8 cellular contexts compared by ENCODE assay signal in genomic region chr17:81400154-81400938, GRCh38. TPM values are rescaled to one million over a fixed set of nuclear protein-coding genes. Genes with fewer than 3 reads are reported as not detected.
DNase-seq lines count a peak whose midpoint lies in the region; ATAC-seq, FAIRE-seq and TF ChIP-seq lines count a peak whose summit lies in the region.

No MANE protein-coding gene starts in this region.

- peaks cover 26 to 48% (median 43%) of the 10 kb centered on the region in 3 donors for H3K27me3 Mint-ChIP-seq in immature natural killer cell (ENCODE audit: low read depth in 3 of 3)

- H2AFZ ChIP-seq in K562 (ENCODE audit: low read depth, low read length) (peak overlapping the region; percentile 76), smooth muscle cell (ENCODE audit: low read depth) (peak overlapping the region; percentile 79)

- DNase-seq in C1 segment of cervical spinal cord (lab: John Stamatoyannopoulos, UW): peak in 11 of 14 donors; percentile 28 to 75 (median 49)
- DNase-seq in K562 (ENCODE audit: extremely low read depth in 1 of 4, low spot score in 3 of 4): peak; percentile 59 to 71 (median 65)
- no peak for DNase-seq in immature natural killer cell
- peak; percentile 47 for DNase-seq in smooth muscle cell (lab: John Stamatoyannopoulos, UW; ENCODE audit: unreplicated experiment)
- DNase-seq in NCI-H146 (lab: John Stamatoyannopoulos, UW): no peak
- DNase-seq in DMS153 treated with DMSO at 0.1 percent for 48 hours (lab: John Stamatoyannopoulos, UW; ENCODE audit: unreplicated experiment): no peak

- H4K20me1 ChIP-seq in K562 (replicated peaks; ENCODE audit: control insufficient read depth, insufficient read depth, low read length) (no peaks in the 10 kb centered on the region), smooth muscle cell (ENCODE audit: low read depth) (no peaks in the 10 kb centered on the region)

- peaks cover 16% of the 10 kb centered on the region for H3F3A ChIP-seq in smooth muscle cell (ENCODE audit: low read depth)

- no peaks in the 10 kb centered on the region for H3K36me3 Mint-ChIP-seq in immature natural killer cell

- WGBS in K562 (ENCODE audit: insufficient coverage, low coverage, missing lambda C conversion rate): under 1% methylated on average over 44 of the region's 65 CpGs
- WGBS in smooth muscle cell (ENCODE audit: low lambda C conversion rate): 6% methylated on average over 56 of the region's 65 CpGs

- TSS peak; percentile 73 for BruUV-seq in K562 (replicated peaks; lab: Mats Ljungman, UMichigan)

- H3K36me3 ChIP-seq in KOPT-K1 (ENCODE audit: insufficient read depth, low read length) (peaks cover 51% of the 10 kb centered on the region), K562 (ENCODE audit: control insufficient read depth, insufficient read depth, low read length) (peaks cover 29% of the 10 kb centered on the region; the same call in 2 of the 3 replicates), smooth muscle cell (ENCODE audit: low read depth) (no peaks in the 10 kb centered on the region)

- H3K9me3 Mint-ChIP-seq in immature natural killer cell: no peaks in the 10 kb centered on the region

- no peak for TF ChIP-seq CTCF in K562 (IDR thresholded peaks at IDR 0.05 in 2 of 3, conservative IDR thresholded peaks at IDR 0.05 in 1 of 3; ENCODE audit: insufficient read depth in 2 of 3, low read depth in 1 of 3, low read length in 3 of 3)
- no peak for TF ChIP-seq CTCF in smooth muscle cell (IDR thresholded peaks at IDR 0.05; ENCODE audit: borderline replicate concordance, insufficient read depth, poor library complexity, severe bottlenecking)

- peak overlapping the region; percentile 84 for H3K4me3 ChIP-seq in K562
- peak overlapping the region; percentile 88 for H3K4me3 ChIP-seq in smooth muscle cell

- in situ Hi-C loops in K562 (cut with MboI): no loop called here

- H3K27me3 ChIP-seq in K562 (ENCODE audit: control insufficient read depth in 2 of 2, insufficient read depth in 2 of 2, low read length in 2 of 2) (no peaks in the 10 kb centered on the region), smooth muscle cell (ENCODE audit: low read depth) (no peaks in the 10 kb centered on the region)

- peak; percentile 44 for FAIRE-seq in K562 (lab: Jason Lieb, UNC)

- TF ChIP-seq EP300 in K562 (IDR thresholded peaks at IDR 0.05; ENCODE audit: low read length): no peak

- H3K27ac ChIP-seq in KOPT-K1 (ENCODE audit: low read depth, low read length, poor library complexity, severe bottlenecking) (peak overlapping the region; percentile 93), K562 (ENCODE audit: extremely low read depth, low read depth, low read length) (peak overlapping the region; percentile 94), smooth muscle cell (ENCODE audit: low read depth) (peak overlapping the region; percentile 79)

- peaks cover 17 to 22% of the 10 kb centered on the region in 2 donors for H3K4me1 Mint-ChIP-seq in immature natural killer cell

- H3K4me1 ChIP-seq in K562 (replicated peaks in 1 of 2; ENCODE audit: control insufficient read depth in 2 of 2, insufficient read depth in 2 of 2, low read length in 2 of 2) (peaks cover 22 to 79% of the 10 kb centered on the region in 2 experiments), smooth muscle cell (ENCODE audit: low read depth) (peaks cover 54% of the 10 kb centered on the region)

- H3K4me2 ChIP-seq in K562 (ENCODE audit: insufficient read depth, low read length) (peak overlapping the region; percentile 88), smooth muscle cell (peak overlapping the region; percentile 98)

- POLR2A ChIA-PET in K562 (lab: Yijun Ruan, JAX): interaction anchor here (0.6 to 2.0 kb wide), 4 partner anchors 84 to 236 kb away, joined by 3 to 8 read pairs (median 4); no protein-coding TSS in a partner anchor

- H3K9ac ChIP-seq in K562 (ENCODE audit: insufficient read depth in 1 of 2, low read depth in 2 of 2, low read length in 2 of 2): peak overlapping the region; percentile 70 to 96
- H3K9ac ChIP-seq in smooth muscle cell (ENCODE audit: low read depth): peak overlapping the region; percentile 83

- ATAC-seq in K562 (peak; percentile 64), HG02798 (IDR thresholded peaks at IDR 0.05; ENCODE audit: poor library complexity, unreplicated experiment) (no peak)

- CTCF ChIA-PET in K562 (lab: Yijun Ruan, JAX; ENCODE audit: low intra/inter-chr PET ratio): no interaction called here

- peak; percentile 63 for TF ChIP-seq POLR2A in K562 (conservative IDR thresholded peaks at IDR 0.05)

- H3K9me3 ChIP-seq in KOPT-K1 (ENCODE audit: insufficient read depth, low read length, poor library complexity, severe bottlenecking): no peaks in the 10 kb centered on the region
- no peaks in the 10 kb centered on the region for H3K9me3 ChIP-seq in K562 (replicated peaks; ENCODE audit: control insufficient read depth, insufficient read depth, low read depth, low read length)
- no peaks in the 10 kb centered on the region for H3K9me3 ChIP-seq in smooth muscle cell (replicated peaks; ENCODE audit: low read depth)

- H3K79me2 ChIP-seq in K562 (ENCODE audit: control insufficient read depth, insufficient read depth, low read length) (peaks cover 57% of the 10 kb centered on the region), smooth muscle cell (ENCODE audit: low read depth) (peaks cover 94% of the 10 kb centered on the region)

- H3K4me3 Mint-ChIP-seq in immature natural killer cell: peak overlapping the region; percentile 84 to 91 (median 86)

- no peak for TF ChIP-seq RAD21 in K562 (CRISPR knock-in tag; conservative IDR thresholded peaks at IDR 0.05 in 1 of 2, IDR thresholded peaks at IDR 0.05 in 1 of 2)

- peak overlapping the region in 3 of 6 donors; percentile 49 to 82 (median 50) for H3K27ac Mint-ChIP-seq in immature natural killer cell

- no peaks in the 10 kb centered on the region for H3K9me1 ChIP-seq in K562 (ENCODE audit: control insufficient read depth, insufficient read depth, low read length)

- intact Hi-C loops in K562 (cut with micrococcal nuclease): no loop called here

TF ChIP-seq in K562, 482 proteins besides CTCF, POLR2A, EP300 and RAD21 (continues in another document):
- TF ChIP-seq ZC3H8 (IDR thresholded peaks at IDR 0.05) (no peak), MYBL2 (IDR thresholded peaks at IDR 0.05; ENCODE audit: low read depth) (no peak), MYBL2 (CRISPR knock-in tag; IDR thresholded peaks at IDR 0.05; ENCODE audit: borderline replicate concordance) (no peak), NCOA2 (IDR thresholded peaks at IDR 0.05; ENCODE audit: partially characterized antibody in 2 of 2) (no peak), CTBP1 (IDR thresholded peaks at IDR 0.05; ENCODE audit: borderline replicate concordance) (peak; percentile 48; the same call in 1 of the 2 replicates), HNRNPK (IDR thresholded peaks at IDR 0.05; ENCODE audit: low read depth, low read length, poor library complexity, severe bottlenecking) (no peak), PML (IDR thresholded peaks at IDR 0.05; ENCODE audit: low read length) (no peak), ZNF77 (CRISPR knock-in tag; IDR thresholded peaks at IDR 0.05) (no peak), NR2C2 (CRISPR knock-in tag; IDR thresholded peaks at IDR 0.05) (no peak), NR2C2 (tag; IDR thresholded peaks at IDR 0.05) (peak; percentile 57), ZNF445 (CRISPR knock-in tag; IDR thresholded peaks at IDR 0.05; ENCODE audit: low read depth) (no peak)

RNA-seq across cellular contexts. Expression of gene BAHCC1, which starts 5.1 kb away (rescaled TPM):
- 32.5 and 87.9 TPM in 2 replicates for total RNA-seq in K562 (2011; cell fraction: chromatin; rRNA removed; ENCODE audit: low replicate concordance)
- total RNA-seq in K562 (2011; cell fraction: nucleolus; rRNA removed): 48.6 and 57.5 TPM in 2 replicates
- 39.0 and 40.6 TPM in 2 replicates for total RNA-seq in K562 (2011; cell fraction: nucleoplasm; rRNA removed)
- total RNA-seq in K562 (2014; rRNA removed) (11.1 and 13.9 TPM in 2 replicates), K562 (2014; rRNA removed; fragmentation: Illumina TruSeq; extraction: Trizol) (2.1 and 2.6 TPM in 2 replicates), K562 (2015; rRNA removed; fragmentation: Illumina TruSeq; extraction: Trizol) (5.0 and 6.5 TPM in 2 replicates), K562 (2021) (20.8 and 26.9 TPM in 2 replicates), smooth muscle cell (4.6 and 5.4 TPM in 2 replicates)
- polyA plus RNA-seq in K562 (2011; rRNA removed) (4.4 and 11.8 TPM in 2 replicates), K562 (2014; fragmentation: Illumina TruSeq; extraction: Trizol) (5.5 and 6.8 TPM in 2 replicates), K562 (2014; fragmentation: Nextera tagmentation; extraction: Ambion mirVana) (under 1 TPM; 0.14 to 0.24 TPM), K562 (2014; rRNA removed) (17.2 and 23.3 TPM in 2 replicates), immature natural killer cell (under 1 TPM in 1 of 3 donors, not detected in 2; 0.02 TPM), smooth muscle cell (3.2 and 3.9 TPM in 2 replicates)
- 8.6 and 8.8 TPM in 2 replicates for polyA plus RNA-seq in K562 (2011; cell fraction: cytosol; rRNA removed)
- polyA plus RNA-seq in K562 (2011; cell fraction: nucleus; rRNA removed): 112 and 139 TPM in 2 replicates
- 14.4 and 22.5 TPM in 2 replicates for polyA plus RNA-seq in K562 (2012)
- polyA minus RNA-seq in K562 (2011; rRNA and poly(A)+ RNA removed): 0.72 and 2.7 TPM in 2 replicates
- 6.8 and 8.7 TPM in 2 replicates for polyA minus RNA-seq in K562 (2011; cell fraction: cytosol; rRNA and poly(A)+ RNA removed)
- polyA minus RNA-seq in K562 (2011; cell fraction: nucleus; rRNA and poly(A)+ RNA removed): 12.7 and 15.3 TPM in 2 replicates

Comparison
In these comparisons a context has a peak if more than half of its experiments do, and no peak if none do; other contexts are left out.
1. DNase-seq: peak in C1 segment of cervical spinal cord (11 of 14), K562 (4 of 4) and smooth muscle cell (single experiment); none in immature natural killer cell (0 of 3), NCI-H146 (single experiment) and DMS153 treated with DMSO at 0.1 percent for 48 hours (single experiment).
2. Peak in every context shown above with its lines, with median percentiles within 50 percentile points of each other: H3K27ac ChIP-seq.